10 cellular contexts compared by ENCODE assay signal in the genomic region with DNA sequence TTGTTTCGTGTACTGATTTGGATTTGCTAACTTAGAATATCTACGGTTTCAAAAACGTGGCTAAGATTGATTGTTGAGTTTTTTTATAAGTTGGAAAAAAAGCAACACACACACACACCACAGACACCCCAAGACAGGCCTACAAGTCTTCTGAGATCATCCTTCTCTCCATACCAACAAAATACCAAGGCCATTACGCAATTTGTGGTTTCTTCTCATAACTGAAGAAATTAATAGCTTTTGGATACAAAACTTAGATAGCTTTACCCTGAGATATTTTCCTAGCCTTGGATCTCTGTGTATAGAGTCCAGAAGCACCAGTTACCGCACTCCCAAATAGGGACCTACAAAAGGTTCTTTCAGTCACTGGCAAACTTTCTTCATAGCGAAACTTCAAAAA.
A peak's percentile ranks its signal among the peaks of the same experiment; 100 is the strongest.
DNase-seq lines count a peak whose midpoint lies in the region; ATAC-seq and TF ChIP-seq lines count a peak whose summit lies in the region.
"Had no signal": no experiment of that assay in that cellular context is flagged by ENCODE, and none has a peak within 500 bp of the region (broad histone marks: within the 10 kb centered on the region; RNA-seq: fewer than 3 reads in every experiment).

No MANE protein-coding gene starts in this region.

- CTCF ChIA-PET in HEK293 (lab: Yijun Ruan, JAX) (interaction anchor here (1.0 to 1.1 kb wide), 2 partner anchors 26 to 115 kb away, joined by 3 to 4 read pairs; no protein-coding TSS in a partner anchor), SK-N-SH (lab: Yijun Ruan, JAX) (interaction anchor here (0.7 to 1.2 kb wide), 5 partner anchors 9 to 72 kb away, joined by 3 read pairs; no protein-coding TSS in a partner anchor)

- peak; percentile 33 for ATAC-seq in foreskin keratinocyte
- no peak for ATAC-seq in GM18868 (IDR thresholded peaks at IDR 0.05; ENCODE audit: unreplicated experiment)

- DNase-seq in SK-N-SH: no peak
- peak; percentile 75 to 90 for DNase-seq in foreskin keratinocyte
- DNase-seq in stomach: no peak
- DNase-seq in NCI-H526 (lab: John Stamatoyannopoulos, UW): no peak
- no peak for DNase-seq in cerebellar nuclear complex (lab: John Stamatoyannopoulos, UW)
- no peak for DNase-seq in stimulated activated CD4-positive, alpha-beta T cell treated with anti-CD3 and anti-CD28 coated beads, Interleukin-4, amount 100 ng/mL, for 1 hour
- DNase-seq: occipital lobe, T-helper 1 cell had no signal

- H3K4me2 ChIP-seq in SK-N-SH: peak overlapping the region; percentile 53; the same call in 1 of the 2 replicates

- no peaks in the 10 kb centered on the region for H3K9me2 ChIP-seq in SK-N-SH

- TF ChIP-seq EP300 in SK-N-SH (IDR thresholded peaks at IDR 0.05; ENCODE audit: borderline replicate concordance in 1 of 2, low read depth in 1 of 2, low read length in 1 of 2): peak in 1 of 2 experiments; percentile 82; a peak in 2 of 4 replicates
- no peak for TF ChIP-seq EP300 in stomach (IDR thresholded peaks at IDR 0.05)

- H3K4me1 ChIP-seq in HEK293 (ENCODE audit: control insufficient read depth, insufficient read depth, low read length): no peaks in the 10 kb centered on the region
- peaks cover 4 to 28% of the 10 kb centered on the region in 2 experiments; a peak in 2 of 4 replicates for H3K4me1 ChIP-seq in SK-N-SH (ENCODE audit: control insufficient read depth in 1 of 2, insufficient read depth in 2 of 2, low read depth in 1 of 2, low read length in 1 of 2)
- peaks cover 33% of the 10 kb centered on the region for H3K4me1 ChIP-seq in foreskin keratinocyte
- peaks cover 11 to 91% (median 46%) of the 10 kb centered on the region in 4 donors for H3K4me1 ChIP-seq in stomach

- H3K79me2 ChIP-seq in SK-N-SH (ENCODE audit: insufficient read depth): peaks cover 32% of the 10 kb centered on the region; the same call in 1 of the 2 replicates

- no peak for TF ChIP-seq POLR2A in stomach (IDR thresholded peaks at IDR 0.05)

- TF ChIP-seq CTCF in HEK293 (tag by site-specific recombination; IDR thresholded peaks at IDR 0.05) (no peak), SK-N-SH (IDR thresholded peaks at IDR 0.05) (no peak), foreskin keratinocyte (conservative IDR thresholded peaks at IDR 0.05) (no peak), stomach (IDR thresholded peaks at IDR 0.05) (no peak)

- no peaks in the 10 kb centered on the region for H3K27me3 ChIP-seq in SK-N-SH (ENCODE audit: insufficient read depth)
- H3K27me3 ChIP-seq in foreskin keratinocyte: no peaks in the 10 kb centered on the region
- H3K27me3 ChIP-seq in stomach: no peaks in the 10 kb centered on the region

- H3K27ac ChIP-seq in HEK293 (ENCODE audit: extremely low read depth, low read depth, low read length) (no peak overlapping the region), SK-N-SH (ENCODE audit: low read depth in 2 of 2, low read length in 1 of 2) (peak overlapping the region; percentile 26 to 76; a peak in 3 of 4 replicates), foreskin keratinocyte (no peak overlapping the region), stomach (peak overlapping the region in 4 of 5 donors; percentile 11 to 73 (median 66))

- H3K9ac ChIP-seq in SK-N-SH: peak overlapping the region; percentile 24; the same call in 1 of the 2 replicates

- no peak overlapping the region for H2AFZ ChIP-seq in SK-N-SH (ENCODE audit: low read depth)

- no peak for TF ChIP-seq RAD21 in SK-N-SH (IDR thresholded peaks at IDR 0.05; ENCODE audit: low read length)

- no peaks in the 10 kb centered on the region for H4K20me1 ChIP-seq in SK-N-SH (ENCODE audit: insufficient read depth)

- H3K4me3 ChIP-seq in HEK293 (ENCODE audit: low read depth, low read length): no peak overlapping the region
- no peak overlapping the region for H3K4me3 ChIP-seq in SK-N-SH (ENCODE audit: low read depth in 2 of 2, low read length in 1 of 2)
- H3K4me3 ChIP-seq in stomach: no peak overlapping the region

- WGBS in SK-N-SH (ENCODE audit: low lambda C conversion rate): 47% methylated on average over 6 of the region's 6 CpGs
- 60 to 72% (median 71%) methylated on average over 6 of the region's 6 CpGs for WGBS in stomach, 5 donors

- H3K9me3 ChIP-seq in HEK293 (ENCODE audit: control insufficient read depth, insufficient read depth, low read depth, low read length) (no peaks in the 10 kb centered on the region), SK-N-SH (no peaks in the 10 kb centered on the region), stomach (no peaks in the 10 kb centered on the region)

- H3K36me3 ChIP-seq in HEK293 (ENCODE audit: control insufficient read depth in 2 of 2, insufficient read depth in 1 of 2, low read length in 2 of 2) (no peaks in the 10 kb centered on the region), SK-N-SH (replicated peaks in 1 of 2; ENCODE audit: control insufficient read depth in 1 of 2, insufficient read depth in 2 of 2, low read length in 1 of 2) (peaks cover 0 to 3% of the 10 kb centered on the region in 2 experiments), stomach (no peaks in the 10 kb centered on the region)

- POLR2A ChIA-PET in HEK293 (lab: Yijun Ruan, JAX): interaction anchor here (0.7 kb wide), 1 partner anchor 241 kb away, joined by 3 read pairs; no protein-coding TSS in a partner anchor
- POLR2A ChIA-PET in SK-N-SH (lab: Yijun Ruan, JAX): interaction anchor here (0.8 kb wide), 1 partner anchor 9 kb away, joined by 3 read pairs; no protein-coding TSS in a partner anchor

- intact Hi-C loops in stomach (cut with DNase I; ENCODE audit: low total_unique reads): no loop called here

- H3F3A ChIP-seq in SK-N-SH (replicated peaks; ENCODE audit: insufficient read depth): peaks cover 36% of the 10 kb centered on the region

TF ChIP-seq in HEK293, 187 proteins besides CTCF, POLR2A, EP300 and RAD21:
- no peak for TF ChIP-seq ZNF555 (tag by site-specific recombination; conservative IDR thresholded peaks at IDR 0.05)
- TF ChIP-seq PRDM1 (tag by site-specific recombination; IDR thresholded peaks at IDR 0.05): 0 out of 2 replicates have a peak, but pooled peaks have one; percentile 29
TF ChIP-seq in HEK293: peak in this region for 1.

TF ChIP-seq in SK-N-SH, 30 proteins besides CTCF, POLR2A, EP300 and RAD21 (continues in another document):
- no peak for TF ChIP-seq EZH2phosphoT487 (IDR thresholded peaks at IDR 0.05; ENCODE audit: borderline replicate concordance, low read depth)
- TF ChIP-seq TAF1 (IDR thresholded peaks at IDR 0.05; ENCODE audit: borderline replicate concordance, low read depth, low read length): no peak
- TF ChIP-seq ELF1 (IDR thresholded peaks at IDR 0.05): no peak
- 0 out of 2 replicates have a peak, but pooled peaks have one; percentile 42 for TF ChIP-seq SIN3A (IDR thresholded peaks at IDR 0.05; ENCODE audit: borderline replicate concordance, low read depth, low read length)
- TF ChIP-seq POLR2AphosphoS5 (IDR thresholded peaks at IDR 0.05; ENCODE audit: low read depth, low read length): peak; percentile 55; the same call in 1 of the 2 replicates
- TF ChIP-seq MXI1 (IDR thresholded peaks at IDR 0.05; ENCODE audit: low read depth, low read length): no peak
- TF ChIP-seq, protein P1, sequence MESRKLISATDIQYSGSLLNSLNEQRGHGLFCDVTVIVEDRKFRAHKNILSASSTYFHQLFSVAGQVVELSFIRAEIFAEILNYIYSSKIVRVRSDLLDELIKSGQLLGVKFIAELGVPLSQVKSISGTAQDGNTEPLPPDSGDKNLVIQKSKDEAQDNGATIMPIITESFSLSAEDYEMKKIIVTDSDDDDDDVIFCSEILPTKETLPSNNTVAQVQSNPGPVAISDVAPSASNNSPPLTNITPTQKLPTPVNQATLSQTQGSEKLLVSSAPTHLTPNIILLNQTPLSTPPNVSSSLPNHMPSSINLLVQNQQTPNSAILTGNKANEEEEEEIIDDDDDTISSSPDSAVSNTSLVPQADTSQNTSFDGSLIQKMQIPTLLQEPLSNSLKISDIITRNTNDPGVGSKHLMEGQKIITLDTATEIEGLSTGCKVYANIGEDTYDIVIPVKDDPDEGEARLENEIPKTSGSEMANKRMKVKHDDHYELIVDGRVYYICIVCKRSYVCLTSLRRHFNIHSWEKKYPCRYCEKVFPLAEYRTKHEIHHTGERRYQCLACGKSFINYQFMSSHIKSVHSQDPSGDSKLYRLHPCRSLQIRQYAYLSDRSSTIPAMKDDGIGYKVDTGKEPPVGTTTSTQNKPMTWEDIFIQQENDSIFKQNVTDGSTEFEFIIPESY (IDR thresholded peaks at IDR 0.05; ENCODE audit: borderline replicate concordance, low read depth): no peak
- TF ChIP-seq, protein P2, sequence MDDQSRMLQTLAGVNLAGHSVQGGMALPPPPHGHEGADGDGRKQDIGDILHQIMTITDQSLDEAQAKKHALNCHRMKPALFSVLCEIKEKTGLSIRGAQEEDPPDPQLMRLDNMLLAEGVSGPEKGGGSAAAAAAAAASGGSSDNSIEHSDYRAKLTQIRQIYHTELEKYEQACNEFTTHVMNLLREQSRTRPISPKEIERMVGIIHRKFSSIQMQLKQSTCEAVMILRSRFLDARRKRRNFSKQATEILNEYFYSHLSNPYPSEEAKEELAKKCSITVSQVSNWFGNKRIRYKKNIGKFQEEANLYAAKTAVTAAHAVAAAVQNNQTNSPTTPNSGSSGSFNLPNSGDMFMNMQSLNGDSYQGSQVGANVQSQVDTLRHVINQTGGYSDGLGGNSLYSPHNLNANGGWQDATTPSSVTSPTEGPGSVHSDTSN (IDR thresholded peaks at IDR 0.05): peak; percentile 82
- TF ChIP-seq RCOR1 (IDR thresholded peaks at IDR 0.05; ENCODE audit: low read length): no peak
- TF ChIP-seq, protein P3, sequence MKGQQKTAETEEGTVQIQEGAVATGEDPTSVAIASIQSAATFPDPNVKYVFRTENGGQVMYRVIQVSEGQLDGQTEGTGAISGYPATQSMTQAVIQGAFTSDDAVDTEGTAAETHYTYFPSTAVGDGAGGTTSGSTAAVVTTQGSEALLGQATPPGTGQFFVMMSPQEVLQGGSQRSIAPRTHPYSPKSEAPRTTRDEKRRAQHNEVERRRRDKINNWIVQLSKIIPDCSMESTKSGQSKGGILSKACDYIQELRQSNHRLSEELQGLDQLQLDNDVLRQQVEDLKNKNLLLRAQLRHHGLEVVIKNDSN (IDR thresholded peaks at IDR 0.05; ENCODE audit: borderline replicate concordance, low read depth): no peak
- peak; percentile 95 for TF ChIP-seq TEAD4 (IDR thresholded peaks at IDR 0.05; ENCODE audit: borderline replicate concordance, insufficient read depth)
- no peak for TF ChIP-seq FOXM1 (IDR thresholded peaks at IDR 0.05; ENCODE audit: low read depth)
- no peak for TF ChIP-seq NRF1 (IDR thresholded peaks at IDR 0.05; ENCODE audit: low read depth, low read length)
- no peak for TF ChIP-seq MEF2A (IDR thresholded peaks at IDR 0.05; ENCODE audit: borderline replicate concordance, low read depth)

Comparison
In these comparisons a context has a peak if more than half of its experiments do, and no peak if none do; other contexts are left out.
1. H3K27ac ChIP-seq: peak in SK-N-SH (2 of 2) and stomach (4 of 5); none in HEK293 (single experiment) and foreskin keratinocyte (single experiment).
2. DNase-seq: peak in foreskin keratinocyte (2 of 2); none in SK-N-SH (single experiment), stomach (single experiment), NCI-H526 (0 of 2), cerebellar nuclear complex (0 of 2) and stimulated activated CD4-positive, alpha-beta T cell treated with anti-CD3 and anti-CD28 coated beads, Interleukin-4, amount 100 ng/mL, for 1 hour (single experiment).